In the genomic region with DNA sequence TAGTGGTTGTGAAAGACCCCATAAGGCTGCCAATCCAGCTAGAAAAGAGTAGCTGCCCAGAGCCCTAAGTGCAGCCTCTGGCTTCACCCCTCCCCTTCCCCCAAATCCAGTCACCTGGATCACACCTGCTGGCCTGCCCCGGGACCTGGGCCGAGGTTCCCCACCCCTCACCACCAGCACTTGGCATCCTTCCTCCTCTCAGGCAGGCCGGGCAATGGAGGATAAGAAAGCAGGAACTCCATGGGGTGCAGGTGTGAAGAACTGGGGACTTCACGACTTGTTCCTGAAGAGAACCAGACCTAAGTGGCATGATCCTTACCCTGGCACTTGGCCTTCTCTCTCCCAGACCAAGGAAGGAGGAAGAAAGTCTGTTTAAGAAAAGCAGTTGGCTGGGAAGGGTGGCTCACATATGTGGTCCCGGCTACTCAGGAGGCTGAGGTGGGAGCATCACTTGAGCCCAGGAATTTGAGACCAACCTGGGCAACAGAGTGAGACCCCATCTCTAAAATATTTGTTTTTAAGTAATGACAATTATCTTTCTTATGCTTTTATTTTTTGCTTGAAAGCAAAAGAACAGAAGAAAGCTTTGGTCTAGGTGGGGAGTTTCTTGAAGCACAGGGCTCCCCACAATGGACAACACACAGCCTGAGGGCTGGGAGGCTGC, we compare ENCODE assay signal across 21 cellular contexts.
DNase-seq lines count a peak whose midpoint lies in the region; ATAC-seq and TF ChIP-seq lines count a peak whose summit lies in the region.
"Had no signal": no experiment of that assay in that cellular context is flagged by ENCODE, and none has a peak within 500 bp of the region (broad histone marks: within the 10 kb centered on the region; RNA-seq: fewer than 3 reads in every experiment).

No MANE protein-coding gene starts in this region.

- no peak overlapping the region for H3K4me3 ChIP-seq in RWPE2 (ENCODE audit: severe bottlenecking)
- no peak overlapping the region for H3K4me3 ChIP-seq in brain microvascular endothelial cell (ENCODE audit: low read depth, low read length)
- H3K4me3 ChIP-seq: BLaER1 treated with 17β-estradiol and CSF1 and Interleukin-3, amounts not matched to agents 10 nM and 100 nM; GM12878; GM23338 had no signal

- no peak for DNase-seq in RWPE2 (ENCODE audit: low spot score)
- peak; percentile 82 for DNase-seq in mesenteric fat pad (ENCODE audit: low spot score)
- DNase-seq in brain microvascular endothelial cell, result no peak
- DNase-seq in activated naive CD4-positive, alpha-beta T cell (lab: John Stamatoyannopoulos, UW), result no peak
- DNase-seq: CD4-positive, alpha-beta memory T cell; DMS 273 treated with DMSO at 0.1 percent for 48 hours; GDM1; H9; NCI-H1048; NCI-H1694 treated with DMSO at 0.1 percent for 48 hours; NCI-H2081; NCI-H510A treated with DMSO at 0.1 percent for 48 hours; NCI-H774; SHP77 treated with DMSO at 0.1 percent for 48 hours had no signal

- TF ChIP-seq CTCF in RWPE2 (IDR thresholded peaks at IDR 0.05; ENCODE audit: poor library complexity, severe bottlenecking) (no peak), brain microvascular endothelial cell (IDR thresholded peaks at IDR 0.05; ENCODE audit: low read depth, low read length, missing control alignments) (no peak)

- no peaks in the 10 kb centered on the region for H3K9me3 ChIP-seq in RWPE2 (ENCODE audit: severe bottlenecking)
- H3K9me3 ChIP-seq: BLaER1 treated with 17β-estradiol and CSF1 and Interleukin-3, amounts not matched to agents 10 nM and 100 nM had no signal

- H3K36me3 ChIP-seq in RWPE2 (ENCODE audit: low read depth), result no peaks in the 10 kb centered on the region
- H3K36me3 ChIP-seq in brain microvascular endothelial cell (replicated peaks), result no peaks in the 10 kb centered on the region

- in situ Hi-C loops in brain microvascular endothelial cell (cut with HindIII; ENCODE audit: low pct_ligation_motif_present, low sequenced_read_pairs), result no loop called here

- peaks cover 5% of the 10 kb centered on the region for H3K4me1 ChIP-seq in RWPE2 (ENCODE audit: insufficient read depth, poor library complexity, severe bottlenecking)

- peak; percentile 3 for ATAC-seq in GM18858 (IDR thresholded peaks at IDR 0.05; ENCODE audit: unreplicated experiment)
- peak; percentile 13 for ATAC-seq in HG03342 (IDR thresholded peaks at IDR 0.05; ENCODE audit: unreplicated experiment)
- no peak for ATAC-seq in RWPE2 (ENCODE audit: low read depth)
- ATAC-seq in GM21528 (IDR thresholded peaks at IDR 0.05; ENCODE audit: low FRiP score, unreplicated experiment), result no peak
- ATAC-seq in GM19351 (IDR thresholded peaks at IDR 0.05; ENCODE audit: unreplicated experiment), result no peak
- ATAC-seq: GM23338 had no signal

- H3K27ac ChIP-seq in RWPE2 (ENCODE audit: poor library complexity, severe bottlenecking) (peak overlapping the region; percentile 9), brain microvascular endothelial cell (no peak overlapping the region)
- H3K27ac ChIP-seq: BLaER1 treated with 17β-estradiol and CSF1 and Interleukin-3, amounts not matched to agents 10 nM and 100 nM had no signal

- peaks cover 29% of the 10 kb centered on the region for H3K27me3 ChIP-seq in RWPE2 (ENCODE audit: insufficient read depth, poor library complexity, severe bottlenecking)
- H3K27me3 ChIP-seq in brain microvascular endothelial cell (replicated peaks), result peaks cover 51% of the 10 kb centered on the region
- H3K27me3 ChIP-seq: BLaER1 treated with 17β-estradiol and CSF1 and Interleukin-3, amounts not matched to agents 10 nM and 100 nM had no signal

Comparison
In these comparisons a context has a peak if more than half of its experiments do, and no peak if none do; other contexts are left out.
1. ATAC-seq: peak in GM18858 (single experiment) and HG03342 (single experiment); none in RWPE2 (single experiment), GM21528 (single experiment) and GM19351 (single experiment).